8 cellular contexts compared by ENCODE assay signal in the genomic region with DNA sequence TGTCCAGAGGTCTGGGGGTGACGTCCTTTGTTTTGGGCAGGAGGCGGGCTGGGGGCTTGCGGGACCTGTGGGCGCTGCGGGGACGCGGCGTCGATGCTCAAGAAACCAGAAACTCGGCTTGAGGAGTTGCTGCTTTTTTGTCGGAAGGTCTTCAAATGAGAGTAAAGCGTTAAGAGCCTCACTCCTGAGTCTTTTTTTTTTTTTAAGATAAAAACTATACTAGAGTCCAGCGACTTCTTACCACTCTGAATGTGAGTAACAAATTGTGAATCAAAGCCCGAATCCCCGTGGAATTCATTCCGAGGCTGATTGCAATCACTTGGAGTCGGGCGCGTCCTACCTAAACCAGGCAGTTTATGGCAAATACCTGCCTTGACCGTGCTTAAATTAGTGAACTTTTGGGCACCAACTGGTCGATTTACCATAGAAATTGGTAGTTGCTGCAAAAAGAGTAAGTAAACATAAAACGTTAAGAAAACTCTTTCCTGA. TPM values are rescaled to one million over a fixed set of nuclear protein-coding genes. Genes with fewer than 3 reads are reported as not detected.
DNase-seq lines count a peak whose midpoint lies in the region; ATAC-seq and TF ChIP-seq lines count a peak whose summit lies in the region.

No MANE protein-coding gene starts in this region.

- peak overlapping the region; percentile 86 for H3K27ac Mint-ChIP-seq in T-helper 2 cell treated with Interferon-gamma antibody and Interleukin-4, amounts not matched to agents 5 μg/mL and 100 μg/mL, for 36 hours
- peak overlapping the region; percentile 73 to 89 (median 82) for H3K27ac Mint-ChIP-seq in brain

- H3K4me1 Mint-ChIP-seq in T-helper 2 cell treated with Interferon-gamma antibody and Interleukin-4, amounts not matched to agents 5 μg/mL and 100 μg/mL, for 36 hours (ENCODE audit: low read depth): peaks cover 26% of the 10 kb centered on the region
- peaks cover 37% of the 10 kb centered on the region for H3K4me1 Mint-ChIP-seq in brain

- no peak overlapping the region for H3K27ac ChIP-seq in MM.1S (ENCODE audit: low read length)
- peak overlapping the region; percentile 65 for H3K27ac ChIP-seq in layer of hippocampus (ENCODE audit: low read depth, low read length)
- H3K27ac ChIP-seq in stomach smooth muscle (ENCODE audit: low read length): peak overlapping the region; percentile 55

- H3K4me3 ChIP-seq in MM.1S (ENCODE audit: low read length) (peak overlapping the region; percentile 70), stomach smooth muscle (ENCODE audit: low read length in 2 of 2) (peak overlapping the region; percentile 82 to 88)

- no peaks in the 10 kb centered on the region for H3K4me1 ChIP-seq in MM.1S (ENCODE audit: low read length)
- H3K4me1 ChIP-seq in stomach smooth muscle (ENCODE audit: control insufficient read depth, insufficient read depth, low read length): no peaks in the 10 kb centered on the region

- no peak for DNase-seq in T-helper 2 cell treated with Interferon-gamma antibody and Interleukin-4, amounts not matched to agents 5 μg/mL and 100 μg/mL, for 36 hours (ENCODE audit: low spot score)
- DNase-seq in T-helper 2 cell: no peak
- no peak for DNase-seq in MM.1S

- no peaks in the 10 kb centered on the region for H3K9me3 Mint-ChIP-seq in T-helper 2 cell treated with Interferon-gamma antibody and Interleukin-4, amounts not matched to agents 5 μg/mL and 100 μg/mL, for 36 hours
- no peaks in the 10 kb centered on the region for H3K9me3 Mint-ChIP-seq in brain

- H3K9me2 ChIP-seq in MM.1S (replicated peaks; ENCODE audit: insufficient read depth, low read length): no peaks in the 10 kb centered on the region

- H3K4me2 ChIP-seq in MM.1S (ENCODE audit: low read depth, low read length): peak overlapping the region; percentile 68

- H3K27me3 Mint-ChIP-seq in T-helper 2 cell treated with Interferon-gamma antibody and Interleukin-4, amounts not matched to agents 5 μg/mL and 100 μg/mL, for 36 hours (ENCODE audit: low read depth): peaks cover 11% of the 10 kb centered on the region
- peaks cover 14% of the 10 kb centered on the region for H3K27me3 Mint-ChIP-seq in brain

- H3K9me3 ChIP-seq in MM.1S (replicated peaks; ENCODE audit: insufficient read depth, low read length) (no peaks in the 10 kb centered on the region), stomach smooth muscle (ENCODE audit: control insufficient read depth in 2 of 2, low read length in 2 of 2) (no peaks in the 10 kb centered on the region)

- peaks cover 33% of the 10 kb centered on the region for H3K79me2 ChIP-seq in MM.1S (ENCODE audit: low read length)

- H4K20me1 ChIP-seq in MM.1S (ENCODE audit: insufficient read depth, low read length): no peaks in the 10 kb centered on the region

- peak overlapping the region; percentile 63; the same call in 1 of the 2 replicates for H2AFZ ChIP-seq in MM.1S (ENCODE audit: low read length)

- TF ChIP-seq CTCF in MM.1S (IDR thresholded peaks at IDR 0.05; ENCODE audit: low read length) (no peak), brain (conservative IDR thresholded peaks at IDR 0.05) (no peak)

- H3K36me3 Mint-ChIP-seq in T-helper 2 cell treated with Interferon-gamma antibody and Interleukin-4, amounts not matched to agents 5 μg/mL and 100 μg/mL, for 36 hours (ENCODE audit: low read depth): peaks cover 14% of the 10 kb centered on the region
- H3K36me3 Mint-ChIP-seq in brain: no peaks in the 10 kb centered on the region

- peak overlapping the region; percentile 45; the same call in 1 of the 2 replicates for H3K9ac ChIP-seq in MM.1S (ENCODE audit: low read length)
- peak overlapping the region; percentile 76 to 84 for H3K9ac ChIP-seq in stomach smooth muscle (ENCODE audit: low read length in 2 of 2)

- no peaks in the 10 kb centered on the region for H3F3A ChIP-seq in MM.1S (ENCODE audit: insufficient read depth, low read length)

- ATAC-seq in activated CD4-positive, CD25-positive, alpha-beta regulatory T cell treated with anti-CD3 and anti-CD28 coated beads, Interleukin-2, amount 50 U/mL, for 24 hours: no peak
- ATAC-seq in HG03457 (IDR thresholded peaks at IDR 0.05; ENCODE audit: unreplicated experiment): no peak

- H3K27me3 ChIP-seq in MM.1S (replicated peaks; ENCODE audit: insufficient read depth, low read length): no peaks in the 10 kb centered on the region
- H3K27me3 ChIP-seq in layer of hippocampus (ENCODE audit: control insufficient read depth, insufficient read depth, low read length): no peaks in the 10 kb centered on the region
- no peaks in the 10 kb centered on the region for H3K27me3 ChIP-seq in stomach smooth muscle (ENCODE audit: control insufficient read depth in 1 of 2, insufficient read depth in 2 of 2, low read length in 2 of 2)

- H3K4me3 Mint-ChIP-seq in T-helper 2 cell treated with Interferon-gamma antibody and Interleukin-4, amounts not matched to agents 5 μg/mL and 100 μg/mL, for 36 hours: peak overlapping the region; percentile 93
- peak overlapping the region; percentile 90 to 96 (median 94) for H3K4me3 Mint-ChIP-seq in brain

- H3K36me3 ChIP-seq in MM.1S (replicated peaks; ENCODE audit: insufficient read depth, low read length) (no peaks in the 10 kb centered on the region), stomach smooth muscle (ENCODE audit: control insufficient read depth in 2 of 2, insufficient read depth in 2 of 2, low read length in 2 of 2) (no peaks in the 10 kb centered on the region)

RNA-seq across cellular contexts. Expression of a gene that starts 0.6 kb away (rescaled TPM):
- polyA plus RNA-seq in brain (ENCODE audit: insufficient read depth, low read depth, low replicate concordance): 19.0 TPM

RNA-seq across cellular contexts. Expression of a gene that starts 20.5 kb away (rescaled TPM):
- polyA plus RNA-seq in brain (ENCODE audit: insufficient read depth, low read depth, low replicate concordance): not detected
